In genomic region chr3:38573111-38573510, GRCh38 we compare ENCODE assay signal across 36 cellular contexts.
"Had no signal": no experiment of that assay in that cellular context is flagged by ENCODE, and none has a peak within 500 bp of the region (broad histone marks: within the 10 kb centered on the region; RNA-seq: fewer than 3 reads in every experiment).

No MANE protein-coding gene starts in this region.

- H3K4me1 Mint-ChIP-seq: activated naive CD4-positive, alpha-beta T cell treated with anti-CD3 and anti-CD28 coated beads, Interleukin-2, amount 10 ng/mL, durations not matched to agents 7 days and 5 days; activated naive CD4-positive, alpha-beta T cell treated with anti-CD3 and anti-CD28 coated beads, Interleukin-2, amount 50 U/mL, for 24 hours; activated naive CD8-positive, alpha-beta T cell treated with anti-CD3 and anti-CD28 coated beads for 36 hours; activated naive CD8-positive, alpha-beta T cell treated with anti-CD3 and anti-CD28 coated beads, Interleukin-2, amount 10 ng/mL, durations not matched to agents 7 days and 5 days; activated naive CD8-positive, alpha-beta T cell treated with anti-CD3 and anti-CD28 coated beads, Interleukin-2, amount 50 U/mL, for 24 hours; brain; central memory CD8-positive, alpha-beta T cell had no signal

- H3K27ac ChIP-seq: adrenal gland, ascending aorta, body of pancreas, brain microvascular endothelial cell, breast epithelium, cardiac muscle cell had no signal

- DNase-seq: activated effector memory CD4-positive, alpha-beta T cell treated with Interleukin-2 at 50 U/mL for 16 hours; activated gamma-delta T cell; activated gamma-delta T cell treated with Interleukin-2 at 50 U/mL for 16 hours; activated naive CD4-positive, alpha-beta T cell; activated naive CD4-positive, alpha-beta T cell treated with anti-CD3 and anti-CD28 coated beads for 36 hours; activated naive CD4-positive, alpha-beta T cell treated with anti-CD3 and anti-CD28 coated beads, Interleukin-2, amount 50 U/mL, for 16 hours; activated naive CD4-positive, alpha-beta T cell treated with Interleukin-2 at 50 U/mL for 16 hours; activated naive CD8-positive, alpha-beta T cell treated with anti-CD3 and anti-CD28 coated beads for 36 hours; activated naive CD8-positive, alpha-beta T cell treated with anti-CD3 and anti-CD28 coated beads, Interleukin-2, amount 10 ng/mL, durations not matched to agents 7 days and 5 days; activated naive CD8-positive, alpha-beta T cell treated with anti-CD3 and anti-CD28 coated beads, Interleukin-2, amount 50 U/mL, for 24 hours; activated T-cell treated with anti-CD3 and anti-CD28 coated beads for 4 hours; activated T-cell treated with anti-CD3 and anti-CD28 coated beads, Interleukin-2, amount 50 U/mL, for 1 hour; activated T-cell treated with anti-CD3 and anti-CD28 coated beads, Interleukin-2, amount 50 U/mL, for 4 hours; activated T-cell treated with anti-CD3 and anti-CD28 coated beads, Interleukin-2, amount 50 U/mL, for 72 hours; amniotic stem cell; aorta; body of pancreas; brain microvascular endothelial cell; caudate nucleus; central memory CD4-positive, alpha-beta T cell; cerebellar nuclear complex had no signal

- H3K27ac Mint-ChIP-seq: activated naive CD4-positive, alpha-beta T cell treated with anti-CD3 and anti-CD28 coated beads for 36 hours; activated naive CD4-positive, alpha-beta T cell treated with anti-CD3 and anti-CD28 coated beads, Interleukin-2, amount 10 ng/mL, durations not matched to agents 7 days and 5 days; activated naive CD4-positive, alpha-beta T cell treated with anti-CD3 and anti-CD28 coated beads, Interleukin-2, amount 50 U/mL, for 24 hours; activated naive CD4-positive, alpha-beta T cell treated with anti-CD3 and anti-CD28 coated beads, Interleukin-2, amount 50 U/mL, for 72 hours; activated naive CD8-positive, alpha-beta T cell; activated naive CD8-positive, alpha-beta T cell treated with anti-CD3 and anti-CD28 coated beads for 36 hours; activated naive CD8-positive, alpha-beta T cell treated with anti-CD3 and anti-CD28 coated beads, Interleukin-2, amount 10 ng/mL, durations not matched to agents 7 days and 5 days; activated naive CD8-positive, alpha-beta T cell treated with anti-CD3 and anti-CD28 coated beads, Interleukin-2, amount 50 U/mL, for 24 hours; activated T-cell treated with anti-CD3 and anti-CD28 coated beads, Interleukin-2, amount 50 U/mL, for 24 hours; activated T-cell treated with anti-CD3 and anti-CD28 coated beads, Interleukin-2, amount 50 U/mL, for 72 hours; activated T-helper 1 cell treated with anti-CD3 and anti-CD28 coated beads, Interleukin-12 subunit alpha, Interleukin-12 subunit beta, Interleukin-2, Interleukin-4 antibody, amounts not matched to agents 30 ng/mL and 10 ng/mL and 1 ng/mL, durations not matched to agents 14 hours and 24 hours and 36 hours; activated T-helper 2 cell treated with anti-CD3 and anti-CD28 coated beads, Interferon-gamma antibody, Interleukin-2, Interleukin-4, amounts not matched to agents 10 μg/mL and 5 μg/mL and 100 μg/mL, durations not matched to agents 14 hours and 24 hours and 36 hours; brain had no signal

- ATAC-seq: activated naive CD4-positive, alpha-beta T cell treated with anti-CD3 and anti-CD28 coated beads, Interleukin-2, amount 50 U/mL, for 72 hours; activated naive CD8-positive, alpha-beta T cell treated with anti-CD3 and anti-CD28 coated beads, Interleukin-2, amount 50 U/mL, for 24 hours; activated T-cell treated with anti-CD3 and anti-CD28 coated beads, Interleukin-2, amount 50 U/mL, for 4 hours; activated T-cell treated with anti-CD3 and anti-CD28 coated beads, Interleukin-2, amount 50 U/mL, for 72 hours; body of pancreas had no signal

- H3K9me3 ChIP-seq: body of pancreas had no signal

- H3K36me3 ChIP-seq: adrenal gland, ascending aorta, brain microvascular endothelial cell, breast epithelium, cardiac muscle cell had no signal

- H3K36me3 Mint-ChIP-seq: activated naive CD4-positive, alpha-beta T cell treated with anti-CD3 and anti-CD28 coated beads, Interleukin-2, amount 10 ng/mL, durations not matched to agents 7 days and 5 days; activated naive CD4-positive, alpha-beta T cell treated with anti-CD3 and anti-CD28 coated beads, Interleukin-2, amount 50 U/mL, for 24 hours; activated naive CD8-positive, alpha-beta T cell; activated naive CD8-positive, alpha-beta T cell treated with anti-CD3 and anti-CD28 coated beads for 36 hours; activated naive CD8-positive, alpha-beta T cell treated with anti-CD3 and anti-CD28 coated beads, Interleukin-2, amount 10 ng/mL, durations not matched to agents 7 days and 5 days had no signal

- H3K4me3 Mint-ChIP-seq: activated naive CD4-positive, alpha-beta T cell treated with anti-CD3 and anti-CD28 coated beads for 36 hours; activated naive CD4-positive, alpha-beta T cell treated with anti-CD3 and anti-CD28 coated beads, Interleukin-2, amount 10 ng/mL, durations not matched to agents 7 days and 5 days; activated naive CD4-positive, alpha-beta T cell treated with anti-CD3 and anti-CD28 coated beads, Interleukin-2, amount 50 U/mL, for 24 hours; activated naive CD8-positive, alpha-beta T cell; activated naive CD8-positive, alpha-beta T cell treated with anti-CD3 and anti-CD28 coated beads for 36 hours; activated naive CD8-positive, alpha-beta T cell treated with anti-CD3 and anti-CD28 coated beads, Interleukin-2, amount 10 ng/mL, durations not matched to agents 7 days and 5 days; activated naive CD8-positive, alpha-beta T cell treated with anti-CD3 and anti-CD28 coated beads, Interleukin-2, amount 50 U/mL, for 24 hours; activated T-cell treated with anti-CD3 and anti-CD28 coated beads, Interleukin-2, amount 50 U/mL, for 24 hours; activated T-cell treated with anti-CD3 and anti-CD28 coated beads, Interleukin-2, amount 50 U/mL, for 4 hours; activated T-cell treated with anti-CD3 and anti-CD28 coated beads, Interleukin-2, amount 50 U/mL, for 72 hours; activated T-helper 1 cell treated with anti-CD3 and anti-CD28 coated beads, Interleukin-12 subunit alpha, Interleukin-12 subunit beta, Interleukin-2, Interleukin-4 antibody, amounts not matched to agents 30 ng/mL and 10 ng/mL and 1 ng/mL, durations not matched to agents 14 hours and 24 hours and 36 hours; brain; central memory CD8-positive, alpha-beta T cell had no signal

- H3K27me3 ChIP-seq: adrenal gland, ascending aorta, body of pancreas, brain microvascular endothelial cell, breast epithelium had no signal

- H3K9me3 Mint-ChIP-seq: activated naive CD4-positive, alpha-beta T cell treated with anti-CD3 and anti-CD28 coated beads, Interleukin-2, amount 10 ng/mL, durations not matched to agents 7 days and 5 days; activated naive CD4-positive, alpha-beta T cell treated with anti-CD3 and anti-CD28 coated beads, Interleukin-2, amount 50 U/mL, for 24 hours; activated naive CD4-positive, alpha-beta T cell treated with anti-CD3 and anti-CD28 coated beads, Interleukin-2, amount 50 U/mL, for 72 hours; activated naive CD8-positive, alpha-beta T cell treated with anti-CD3 and anti-CD28 coated beads for 36 hours; activated naive CD8-positive, alpha-beta T cell treated with anti-CD3 and anti-CD28 coated beads, Interleukin-2, amount 10 ng/mL, durations not matched to agents 7 days and 5 days; activated naive CD8-positive, alpha-beta T cell treated with anti-CD3 and anti-CD28 coated beads, Interleukin-2, amount 50 U/mL, for 24 hours; activated T-cell treated with anti-CD3 and anti-CD28 coated beads, Interleukin-2, amount 50 U/mL, for 24 hours; activated T-cell treated with anti-CD3 and anti-CD28 coated beads, Interleukin-2, amount 50 U/mL, for 4 hours; activated T-cell treated with anti-CD3 and anti-CD28 coated beads, Interleukin-2, amount 50 U/mL, for 72 hours; activated T-helper 1 cell treated with anti-CD3 and anti-CD28 coated beads, Interleukin-12 subunit alpha, Interleukin-12 subunit beta, Interleukin-2, Interleukin-4 antibody, amounts not matched to agents 30 ng/mL and 10 ng/mL and 1 ng/mL, durations not matched to agents 14 hours and 24 hours and 36 hours; activated T-helper 2 cell treated with anti-CD3 and anti-CD28 coated beads, Interferon-gamma antibody, Interleukin-2, Interleukin-4, amounts not matched to agents 10 μg/mL and 5 μg/mL and 100 μg/mL, durations not matched to agents 14 hours and 24 hours and 36 hours; central memory CD8-positive, alpha-beta T cell had no signal

- FAIRE-seq: astrocyte, bronchial epithelial cell had no signal

- H3K4me3 ChIP-seq: adrenal gland, ascending aorta, body of pancreas, breast epithelium, cardiac muscle cell had no signal

- H3K27me3 Mint-ChIP-seq: activated naive CD8-positive, alpha-beta T cell; activated naive CD8-positive, alpha-beta T cell treated with anti-CD3 and anti-CD28 coated beads for 36 hours; activated naive CD8-positive, alpha-beta T cell treated with anti-CD3 and anti-CD28 coated beads, Interleukin-2, amount 50 U/mL, for 24 hours; activated T-cell treated with anti-CD3 and anti-CD28 coated beads, Interleukin-2, amount 50 U/mL, for 24 hours had no signal

- H3K4me1 ChIP-seq: adrenal gland, ascending aorta, body of pancreas, breast epithelium had no signal
